In the genomic region with DNA sequence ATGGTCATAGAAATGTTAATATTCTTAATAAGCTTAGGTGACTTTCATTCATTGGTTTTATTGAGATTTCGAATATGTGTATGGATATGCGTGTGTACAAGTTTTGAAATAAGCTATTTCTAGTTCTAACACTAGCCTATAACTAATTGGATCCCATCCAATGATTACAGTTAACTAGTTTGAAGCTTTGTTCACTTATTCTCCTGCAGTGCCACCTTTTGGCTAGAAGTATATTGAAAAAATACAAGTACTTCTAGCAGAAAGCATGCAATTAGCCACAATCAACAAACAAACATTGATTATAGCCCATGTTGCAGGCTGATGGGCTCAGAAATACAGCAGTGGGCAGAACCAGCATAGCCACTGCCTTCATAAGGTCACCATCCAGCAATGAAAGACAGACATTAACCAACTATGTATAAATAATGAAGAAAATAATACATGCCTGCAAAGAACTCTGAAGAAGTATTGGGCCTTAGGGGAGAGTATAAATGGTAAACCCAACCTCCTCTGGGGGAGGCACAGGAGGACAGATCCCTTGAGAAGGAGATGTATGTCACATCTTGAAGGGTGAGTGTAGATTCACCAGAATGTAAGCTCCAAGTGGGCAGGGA, we compare ENCODE assay signal across 8 cellular contexts. TPM values are rescaled to one million over a fixed set of nuclear protein-coding genes. Genes with fewer than 3 reads are reported as not detected.
DNase-seq lines count a peak whose midpoint lies in the region; ATAC-seq, FAIRE-seq and TF ChIP-seq lines count a peak whose summit lies in the region.

No MANE protein-coding gene starts in this region.

- H3K9me3 Mint-ChIP-seq in glutamatergic neuron (ENCODE audit: unreplicated experiment), result peaks cover 3% of the 10 kb centered on the region
- no peaks in the 10 kb centered on the region for H3K9me3 Mint-ChIP-seq in stimulated activated naive CD8-positive, alpha-beta T cell treated with anti-CD3 and anti-CD28 coated beads, Interleukin-15, amount 100 ng/mL, for 72 hours
- H3K9me3 Mint-ChIP-seq in activated CD4-positive, alpha-beta memory T cell treated with anti-CD3 and anti-CD28 coated beads, Interleukin-2, amount 10 ng/mL, durations not matched to agents 7 days and 5 days, result no peaks in the 10 kb centered on the region

- H3K36me3 Mint-ChIP-seq in glutamatergic neuron (ENCODE audit: unreplicated experiment), result no peaks in the 10 kb centered on the region
- H3K36me3 Mint-ChIP-seq in activated CD4-positive, alpha-beta memory T cell treated with anti-CD3 and anti-CD28 coated beads, Interleukin-2, amount 10 ng/mL, durations not matched to agents 7 days and 5 days (ENCODE audit: low read depth), result no peaks in the 10 kb centered on the region

- H3K27me3 Mint-ChIP-seq in glutamatergic neuron (ENCODE audit: unreplicated experiment), result peaks cover 9% of the 10 kb centered on the region
- H3K27me3 Mint-ChIP-seq in stimulated activated naive CD8-positive, alpha-beta T cell treated with anti-CD3 and anti-CD28 coated beads, Interleukin-15, amount 100 ng/mL, for 72 hours, result peaks cover 30% of the 10 kb centered on the region
- H3K27me3 Mint-ChIP-seq in activated CD4-positive, alpha-beta memory T cell treated with anti-CD3 and anti-CD28 coated beads, Interleukin-2, amount 10 ng/mL, durations not matched to agents 7 days and 5 days, result peaks cover 23% of the 10 kb centered on the region

- H3K4me3 Mint-ChIP-seq in glutamatergic neuron (ENCODE audit: unreplicated experiment), result no peak overlapping the region
- no peak overlapping the region for H3K4me3 Mint-ChIP-seq in stimulated activated naive CD8-positive, alpha-beta T cell treated with anti-CD3 and anti-CD28 coated beads, Interleukin-15, amount 100 ng/mL, for 72 hours
- no peak overlapping the region for H3K4me3 Mint-ChIP-seq in activated CD4-positive, alpha-beta memory T cell treated with anti-CD3 and anti-CD28 coated beads, Interleukin-2, amount 10 ng/mL, durations not matched to agents 7 days and 5 days

- FAIRE-seq in urothelium cell line (lab: Jason Lieb, UNC), result peak; percentile 76

- CTCF ChIA-PET in activated CD4-positive, alpha-beta memory T cell treated with anti-CD3 and anti-CD28 coated beads, Interleukin-2, amount 10 ng/mL, durations not matched to agents 7 days and 5 days (lab: Charles Lee), result interaction anchor here (1.1 to 1.6 kb wide), 2 partner anchors 9 to 303 kb away, joined by 4 to 16 read pairs; no protein-coding TSS in a partner anchor

- DNase-seq in DMS 273 (lab: John Stamatoyannopoulos, UW; ENCODE audit: unreplicated experiment), result peak; percentile 86
- DNase-seq in Jurkat, Clone E6-1 (ENCODE audit: low read depth, low spot score), result peak; percentile 43
- DNase-seq in SKM-1 (lab: John Stamatoyannopoulos, UW; ENCODE audit: unreplicated experiment), result peak; percentile 19
- no peak for DNase-seq in glutamatergic neuron
- DNase-seq in urothelium cell line (ENCODE audit: low spot score), result peak; percentile 63
- no peak for DNase-seq in stimulated activated naive CD8-positive, alpha-beta T cell treated with anti-CD3 and anti-CD28 coated beads, Interleukin-15, amount 100 ng/mL, for 72 hours
- DNase-seq in activated CD4-positive, alpha-beta memory T cell treated with anti-CD3 and anti-CD28 coated beads, Interleukin-2, amount 10 ng/mL, durations not matched to agents 7 days and 5 days, result no peak

- no peak overlapping the region for H3K4me3 ChIP-seq in Jurkat, Clone E6-1 (ENCODE audit: low read length)

- no peaks in the 10 kb centered on the region for H3K4me1 Mint-ChIP-seq in glutamatergic neuron (ENCODE audit: low read depth, unreplicated experiment)
- H3K4me1 Mint-ChIP-seq in stimulated activated naive CD8-positive, alpha-beta T cell treated with anti-CD3 and anti-CD28 coated beads, Interleukin-15, amount 100 ng/mL, for 72 hours, result no peaks in the 10 kb centered on the region
- no peaks in the 10 kb centered on the region for H3K4me1 Mint-ChIP-seq in activated CD4-positive, alpha-beta memory T cell treated with anti-CD3 and anti-CD28 coated beads, Interleukin-2, amount 10 ng/mL, durations not matched to agents 7 days and 5 days

- POLR2A ChIA-PET in activated CD4-positive, alpha-beta memory T cell treated with anti-CD3 and anti-CD28 coated beads, Interleukin-2, amount 10 ng/mL, durations not matched to agents 7 days and 5 days (lab: Charles Lee), result no interaction called here

- TF ChIP-seq CTCF in glutamatergic neuron (IDR thresholded peaks at IDR 0.05; ENCODE audit: partially characterized antibody, unreplicated experiment), result peak; percentile 44

- no peak overlapping the region for H3K27ac Mint-ChIP-seq in glutamatergic neuron (ENCODE audit: unreplicated experiment)
- H3K27ac Mint-ChIP-seq in stimulated activated naive CD8-positive, alpha-beta T cell treated with anti-CD3 and anti-CD28 coated beads, Interleukin-15, amount 100 ng/mL, for 72 hours, result peak overlapping the region in 1 of 2 donors; percentile 60
- no peak overlapping the region for H3K27ac Mint-ChIP-seq in activated CD4-positive, alpha-beta memory T cell treated with anti-CD3 and anti-CD28 coated beads, Interleukin-2, amount 10 ng/mL, durations not matched to agents 7 days and 5 days

- ATAC-seq in stimulated activated naive CD8-positive, alpha-beta T cell treated with anti-CD3 and anti-CD28 coated beads, Interleukin-15, amount 100 ng/mL, for 72 hours, result no peak
- no peak for ATAC-seq in GM18873 (IDR thresholded peaks at IDR 0.05; ENCODE audit: low FRiP score, unreplicated experiment)

RNA-seq across cellular contexts. Expression of a gene that starts 5.1 kb away (rescaled TPM):
- polyA plus RNA-seq in Jurkat, Clone E6-1 (2012; ENCODE audit: insufficient read depth, insufficient read length), result not detected
- total RNA-seq in glutamatergic neuron (ENCODE audit: unreplicated experiment), result 50.1 TPM
- not detected for total RNA-seq in activated CD4-positive, alpha-beta memory T cell treated with anti-CD3 and anti-CD28 coated beads, Interleukin-2, amount 10 ng/mL, durations not matched to agents 7 days and 5 days

Comparison
In these comparisons a context has a peak if more than half of its experiments do, and no peak if none do; other contexts are left out.
1. DNase-seq: peak in DMS 273 (single experiment), Jurkat, Clone E6-1 (single experiment), SKM-1 (single experiment) and urothelium cell line (single experiment); none in glutamatergic neuron (single experiment), stimulated activated naive CD8-positive, alpha-beta T cell treated with anti-CD3 and anti-CD28 coated beads, Interleukin-15, amount 100 ng/mL, for 72 hours (0 of 2) and activated CD4-positive, alpha-beta memory T cell treated with anti-CD3 and anti-CD28 coated beads, Interleukin-2, amount 10 ng/mL, durations not matched to agents 7 days and 5 days (single experiment).
2. RNA of a gene that starts 5.1 kb away (total RNA-seq): 50.1 TPM in glutamatergic neuron (single experiment); not detected in activated CD4-positive, alpha-beta memory T cell treated with anti-CD3 and anti-CD28 coated beads, Interleukin-2, amount 10 ng/mL, durations not matched to agents 7 days and 5 days; every median in the first group is over 10 times any median in the second.